17 cellular contexts compared by ENCODE assay signal in genomic region chr5:133117166-133117929, GRCh38.
"Had no signal": no experiment of that assay in that cellular context is flagged by ENCODE, and none has a peak within 500 bp of the region (broad histone marks: within the 10 kb centered on the region; RNA-seq: fewer than 3 reads in every experiment).

No MANE protein-coding gene starts in this region.

- H3K36me3 ChIP-seq: left ventricle myocardium inferior, tibial artery, vagina had no signal

- H3K9me3 ChIP-seq: left ventricle myocardium inferior, tibial artery, vagina had no signal

- DNase-seq: activated B cell treated with CpG ODN at 0.5 μM for 24 hours; activated CD4-positive, alpha-beta T cell treated with anti-CD3 and anti-CD28 coated beads for 36 hours; activated CD4-positive, alpha-beta T cell treated with anti-CD3 and anti-CD28 coated beads, Interleukin-2, amount 50 U/mL, for 4 hours; aorta; caudate nucleus; effector CD8-positive, alpha-beta T cell; foreskin keratinocyte; glutamatergic neuron; left ventricle myocardium inferior; mammary epithelial cell; stimulated activated CD4-positive, alpha-beta T cell treated with anti-CD3 and anti-CD28 coated beads, Interleukin-4, amount 100 ng/mL, for 24 hours; SW 1271; T-helper 17 cell; tibial artery had no signal

- H3K27me3 ChIP-seq: foreskin keratinocyte, tibial artery, vagina had no signal

- H3K79me2 ChIP-seq: parathyroid adenoma had no signal

- ATAC-seq: activated CD4-positive, alpha-beta T cell treated with anti-CD3 and anti-CD28 coated beads for 36 hours; activated naive CD4-positive, alpha-beta T cell treated with anti-CD3 and anti-CD28 coated beads, Interleukin-2, amount 50 U/mL, for 72 hours; foreskin keratinocyte; T-helper 17 cell had no signal

- H3K4me1 ChIP-seq: foreskin keratinocyte, left ventricle myocardium inferior had no signal

- H3K4me3 ChIP-seq: left ventricle myocardium inferior, tibial artery, vagina had no signal

- H3K27ac ChIP-seq: foreskin keratinocyte, left ventricle myocardium inferior, parathyroid adenoma, tibial artery, vagina had no signal
